ENCODE assay signal across 24 cellular contexts in genomic region chr1:230503741-230504140, GRCh38.
A peak's percentile ranks its signal among the peaks of the same experiment; 100 is the strongest.
DNase-seq lines count a peak whose midpoint lies in the region; ATAC-seq, FAIRE-seq and TF ChIP-seq lines count a peak whose summit lies in the region.
"Had no signal": no experiment of that assay in that cellular context is flagged by ENCODE, and none has a peak within 500 bp of the region (broad histone marks: within the 10 kb centered on the region; RNA-seq: fewer than 3 reads in every experiment).

No MANE protein-coding gene starts in this region.

- ATAC-seq in GM18520 (IDR thresholded peaks at IDR 0.05; ENCODE audit: unreplicated experiment) (no peak), pancreas (no peak)
- ATAC-seq: A549, GM23338, PC-3 had no signal

- no peaks in the 10 kb centered on the region for H3K27me3 ChIP-seq in SJCRH30
- H3K27me3 ChIP-seq in pancreas, result no peaks in the 10 kb centered on the region

- H3K27ac ChIP-seq in HEK293 (ENCODE audit: extremely low read depth, low read depth, low read length), result no peak overlapping the region
- peak overlapping the region; percentile 82 for H3K27ac ChIP-seq in SJCRH30
- no peak overlapping the region for H3K27ac ChIP-seq in pancreas
- H3K27ac ChIP-seq: A549 had no signal

- CTCF ChIA-PET in HEK293 (lab: Yijun Ruan, JAX), result no interaction called here

- DNase-seq in SJCRH30, result peak; percentile 53 to 67
- peak; percentile 70 for DNase-seq in myocyte (ENCODE audit: low read depth)
- peak; percentile 25 for DNase-seq in superior temporal gyrus (ENCODE audit: extremely low spot score)
- no peak for DNase-seq in frontal cortex (ENCODE audit: low spot score in 2 of 2)
- no peak for DNase-seq in pancreas
- DNase-seq: AML-193; C1 segment of cervical spinal cord; CD4-positive, alpha-beta memory T cell; COR-L47; H9; HFFc6; KBM-7; NCI-H1105 treated with DMSO at 0.1 percent for 48 hours; NCI-H187; NCI-H446; NCI-H524 treated with DMSO at 0.1 percent for 48 hours; NK-92 treated with Interleukin-12 subunit alpha and Interleukin-12 subunit beta, amount 100 ng/mL, for 24 hours; PC-3 had no signal

- peaks cover 2% of the 10 kb centered on the region; the same call in 1 of the 2 replicates for H3K4me1 ChIP-seq in HEK293 (ENCODE audit: control insufficient read depth, insufficient read depth, low read length)
- peaks cover 47% of the 10 kb centered on the region for H3K4me1 ChIP-seq in SJCRH30
- peaks cover 12 to 23% (median 21%) of the 10 kb centered on the region in 3 donors for H3K4me1 ChIP-seq in pancreas
- H3K4me1 ChIP-seq: A549 had no signal

- H3K36me3 ChIP-seq in HEK293 (ENCODE audit: control insufficient read depth in 2 of 2, insufficient read depth in 1 of 2, low read length in 2 of 2), result no peaks in the 10 kb centered on the region
- no peaks in the 10 kb centered on the region for H3K36me3 ChIP-seq in SJCRH30
- no peaks in the 10 kb centered on the region for H3K36me3 ChIP-seq in pancreas

- no peak for FAIRE-seq in frontal cortex (lab: Jason Lieb, UNC)
- no peak for FAIRE-seq in pancreas (lab: Jason Lieb, UNC)
- FAIRE-seq: A549, G401.6, GM19239 had no signal

- POLR2A ChIA-PET in HEK293 (lab: Yijun Ruan, JAX), result no interaction called here

- intact Hi-C loops in pancreas (cut with DNase I), result no loop called here

- 90 to 96% methylated on average over 1 of the region's 1 CpG for WGBS in pancreas, 2 donors

- TF ChIP-seq CTCF in HEK293 (tag by site-specific recombination; IDR thresholded peaks at IDR 0.05), result no peak
- no peak for TF ChIP-seq CTCF in pancreas (IDR thresholded peaks at IDR 0.05)

- no peak overlapping the region for H3K4me3 ChIP-seq in HEK293 (ENCODE audit: low read depth, low read length)
- no peak overlapping the region for H3K4me3 ChIP-seq in SJCRH30
- no peak overlapping the region for H3K4me3 ChIP-seq in pancreas
- H3K4me3 ChIP-seq: A549, GM23338 had no signal

- H3K9me3 ChIP-seq in HEK293 (ENCODE audit: control insufficient read depth, insufficient read depth, low read depth, low read length) (no peaks in the 10 kb centered on the region), SJCRH30 (replicated peaks) (peaks cover 12% of the 10 kb centered on the region), pancreas (no peaks in the 10 kb centered on the region)

TF ChIP-seq in HEK293, 187 proteins besides CTCF, POLR2A, EP300 and RAD21:
- TF ChIP-seq PRDM10 (tag by site-specific recombination; IDR thresholded peaks at IDR 0.05) (peak; percentile 29; the same call in 1 of the 2 replicates), ZNF341 (tag by site-specific recombination; IDR thresholded peaks at IDR 0.05; ENCODE audit: low read depth) (no peak)

Comparison
In these comparisons a context has a peak if more than half of its experiments do, and no peak if none do; other contexts are left out.
1. DNase-seq: peak in SJCRH30 (2 of 2), myocyte (single experiment) and superior temporal gyrus (single experiment); none in frontal cortex (0 of 2) and pancreas (0 of 6).